1 cellular context compared by ENCODE assay signal in the genomic region with DNA sequence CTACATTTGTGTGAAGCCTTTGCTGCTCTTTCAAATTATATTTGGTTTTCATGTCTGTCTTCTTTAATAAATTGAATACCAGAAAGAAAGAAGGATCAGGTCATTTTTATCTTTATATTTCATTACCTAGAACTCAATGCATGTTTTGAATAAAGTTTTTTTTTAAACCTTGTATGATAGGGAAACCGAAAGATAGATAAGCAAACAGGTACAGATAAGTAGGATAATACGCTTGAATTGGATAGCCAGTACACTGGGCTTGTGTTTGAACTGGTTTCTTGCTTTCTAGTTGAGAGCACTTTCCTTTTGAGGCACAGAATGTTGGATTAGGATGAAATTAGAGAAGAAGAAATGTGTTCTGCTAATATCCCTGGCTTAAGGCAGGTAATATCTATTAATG.
TF ChIP-seq lines count a peak whose summit lies in the region.

No MANE protein-coding gene starts in this region.

TF ChIP-seq in IMR-90, 13 proteins besides CTCF, POLR2A, EP300 and RAD21:
- TF ChIP-seq, protein P1, sequence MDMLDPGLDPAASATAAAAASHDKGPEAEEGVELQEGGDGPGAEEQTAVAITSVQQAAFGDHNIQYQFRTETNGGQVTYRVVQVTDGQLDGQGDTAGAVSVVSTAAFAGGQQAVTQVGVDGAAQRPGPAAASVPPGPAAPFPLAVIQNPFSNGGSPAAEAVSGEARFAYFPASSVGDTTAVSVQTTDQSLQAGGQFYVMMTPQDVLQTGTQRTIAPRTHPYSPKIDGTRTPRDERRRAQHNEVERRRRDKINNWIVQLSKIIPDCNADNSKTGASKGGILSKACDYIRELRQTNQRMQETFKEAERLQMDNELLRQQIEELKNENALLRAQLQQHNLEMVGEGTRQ (IDR thresholded peaks at IDR 0.05; ENCODE audit: low read depth, low read length) = no peak
- TF ChIP-seq, protein P2, sequence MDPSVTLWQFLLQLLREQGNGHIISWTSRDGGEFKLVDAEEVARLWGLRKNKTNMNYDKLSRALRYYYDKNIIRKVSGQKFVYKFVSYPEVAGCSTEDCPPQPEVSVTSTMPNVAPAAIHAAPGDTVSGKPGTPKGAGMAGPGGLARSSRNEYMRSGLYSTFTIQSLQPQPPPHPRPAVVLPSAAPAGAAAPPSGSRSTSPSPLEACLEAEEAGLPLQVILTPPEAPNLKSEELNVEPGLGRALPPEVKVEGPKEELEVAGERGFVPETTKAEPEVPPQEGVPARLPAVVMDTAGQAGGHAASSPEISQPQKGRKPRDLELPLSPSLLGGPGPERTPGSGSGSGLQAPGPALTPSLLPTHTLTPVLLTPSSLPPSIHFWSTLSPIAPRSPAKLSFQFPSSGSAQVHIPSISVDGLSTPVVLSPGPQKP (IDR thresholded peaks at IDR 0.05; ENCODE audit: borderline replicate concordance, low read depth, low read length) = no peak
- no peak for TF ChIP-seq BHLHE40 (IDR thresholded peaks at IDR 0.05; ENCODE audit: low read depth, low read length)
- no peak for TF ChIP-seq MXI1 (IDR thresholded peaks at IDR 0.05; ENCODE audit: borderline replicate concordance, low read depth, low read length)
- TF ChIP-seq NFE2L2 (IDR thresholded peaks at IDR 0.05; ENCODE audit: low read depth, low read length) = no peak
- TF ChIP-seq RCOR1 (IDR thresholded peaks at IDR 0.05; ENCODE audit: insufficient replicate concordance, low read length) = no peak
- TF ChIP-seq SMC3 (IDR thresholded peaks at IDR 0.05; ENCODE audit: low read depth, low read length) = no peak
- TF ChIP-seq RFX5 (IDR thresholded peaks at IDR 0.05; ENCODE audit: low read depth, low read length) = no peak
- TF ChIP-seq MAZ (IDR thresholded peaks at IDR 0.05; ENCODE audit: borderline replicate concordance, low read depth, low read length) = no peak
- TF ChIP-seq CHD1 (IDR thresholded peaks at IDR 0.05; ENCODE audit: low read depth, low read length) = no peak
- TF ChIP-seq CEBPB (IDR thresholded peaks at IDR 0.05; ENCODE audit: low read depth, low read length) = no peak
- no peak for TF ChIP-seq FOS (IDR thresholded peaks at IDR 0.05; ENCODE audit: low read depth, low read length)
- no peak for TF ChIP-seq MAFK (IDR thresholded peaks at IDR 0.05; ENCODE audit: low read depth, low read length)
